In the genomic region with DNA sequence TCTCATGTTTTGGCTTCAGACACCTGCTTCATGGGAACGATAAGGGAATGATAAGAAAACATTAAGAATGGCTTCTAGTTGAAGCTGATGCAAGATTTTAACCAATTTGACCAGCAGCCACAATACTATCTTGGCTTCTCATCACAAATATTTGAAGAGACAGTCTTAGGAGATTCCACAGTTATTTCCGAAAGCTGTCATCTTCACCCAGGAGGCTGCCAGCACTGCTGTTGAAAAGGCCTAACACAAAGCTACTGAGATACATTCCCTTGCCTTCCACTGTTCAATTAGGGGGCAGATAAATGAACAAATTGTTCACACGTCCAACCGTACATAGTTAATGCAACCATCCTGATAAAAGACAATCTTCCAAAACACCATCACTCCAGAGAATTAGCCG, we compare ENCODE assay signal across 2 cellular contexts.
TF ChIP-seq lines count a peak whose summit lies in the region.

No MANE protein-coding gene starts in this region.

TF ChIP-seq in SK-N-SH, 30 proteins besides CTCF, POLR2A, EP300 and RAD21 (continued from another document):
- TF ChIP-seq, protein P1, sequence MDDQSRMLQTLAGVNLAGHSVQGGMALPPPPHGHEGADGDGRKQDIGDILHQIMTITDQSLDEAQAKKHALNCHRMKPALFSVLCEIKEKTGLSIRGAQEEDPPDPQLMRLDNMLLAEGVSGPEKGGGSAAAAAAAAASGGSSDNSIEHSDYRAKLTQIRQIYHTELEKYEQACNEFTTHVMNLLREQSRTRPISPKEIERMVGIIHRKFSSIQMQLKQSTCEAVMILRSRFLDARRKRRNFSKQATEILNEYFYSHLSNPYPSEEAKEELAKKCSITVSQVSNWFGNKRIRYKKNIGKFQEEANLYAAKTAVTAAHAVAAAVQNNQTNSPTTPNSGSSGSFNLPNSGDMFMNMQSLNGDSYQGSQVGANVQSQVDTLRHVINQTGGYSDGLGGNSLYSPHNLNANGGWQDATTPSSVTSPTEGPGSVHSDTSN (IDR thresholded peaks at IDR 0.05), result 0 out of 2 replicates have a peak, but pooled peaks have one; percentile 9
- TF ChIP-seq, protein P2, sequence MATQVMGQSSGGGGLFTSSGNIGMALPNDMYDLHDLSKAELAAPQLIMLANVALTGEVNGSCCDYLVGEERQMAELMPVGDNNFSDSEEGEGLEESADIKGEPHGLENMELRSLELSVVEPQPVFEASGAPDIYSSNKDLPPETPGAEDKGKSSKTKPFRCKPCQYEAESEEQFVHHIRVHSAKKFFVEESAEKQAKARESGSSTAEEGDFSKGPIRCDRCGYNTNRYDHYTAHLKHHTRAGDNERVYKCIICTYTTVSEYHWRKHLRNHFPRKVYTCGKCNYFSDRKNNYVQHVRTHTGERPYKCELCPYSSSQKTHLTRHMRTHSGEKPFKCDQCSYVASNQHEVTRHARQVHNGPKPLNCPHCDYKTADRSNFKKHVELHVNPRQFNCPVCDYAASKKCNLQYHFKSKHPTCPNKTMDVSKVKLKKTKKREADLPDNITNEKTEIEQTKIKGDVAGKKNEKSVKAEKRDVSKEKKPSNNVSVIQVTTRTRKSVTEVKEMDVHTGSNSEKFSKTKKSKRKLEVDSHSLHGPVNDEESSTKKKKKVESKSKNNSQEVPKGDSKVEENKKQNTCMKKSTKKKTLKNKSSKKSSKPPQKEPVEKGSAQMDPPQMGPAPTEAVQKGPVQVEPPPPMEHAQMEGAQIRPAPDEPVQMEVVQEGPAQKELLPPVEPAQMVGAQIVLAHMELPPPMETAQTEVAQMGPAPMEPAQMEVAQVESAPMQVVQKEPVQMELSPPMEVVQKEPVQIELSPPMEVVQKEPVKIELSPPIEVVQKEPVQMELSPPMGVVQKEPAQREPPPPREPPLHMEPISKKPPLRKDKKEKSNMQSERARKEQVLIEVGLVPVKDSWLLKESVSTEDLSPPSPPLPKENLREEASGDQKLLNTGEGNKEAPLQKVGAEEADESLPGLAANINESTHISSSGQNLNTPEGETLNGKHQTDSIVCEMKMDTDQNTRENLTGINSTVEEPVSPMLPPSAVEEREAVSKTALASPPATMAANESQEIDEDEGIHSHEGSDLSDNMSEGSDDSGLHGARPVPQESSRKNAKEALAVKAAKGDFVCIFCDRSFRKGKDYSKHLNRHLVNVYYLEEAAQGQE (IDR thresholded peaks at IDR 0.05; ENCODE audit: low read depth, low read length), result no peak
- no peak for TF ChIP-seq GATA2 (CRISPR knock-in tag; IDR thresholded peaks at IDR 0.05)
TF ChIP-seq in SK-N-SH: peak in this region for 1.

TF ChIP-seq in SK-N-SH treated with all-trans-retinoic acid at 6 μM for 48 hours, 23 proteins besides CTCF, POLR2A, EP300 and RAD21:
- TF ChIP-seq POU6F1 (CRISPR knock-in tag; IDR thresholded peaks at IDR 0.05; ENCODE audit: borderline replicate concordance, low read depth), result no peak
- no peak for TF ChIP-seq ZNF70 (CRISPR knock-in tag; IDR thresholded peaks at IDR 0.05)
- no peak for TF ChIP-seq TOX (CRISPR knock-in tag; IDR thresholded peaks at IDR 0.05; ENCODE audit: borderline replicate concordance)
- TF ChIP-seq ARNTL (CRISPR knock-in tag; IDR thresholded peaks at IDR 0.05; ENCODE audit: borderline replicate concordance, low read depth), result no peak
- TF ChIP-seq, protein P3, sequence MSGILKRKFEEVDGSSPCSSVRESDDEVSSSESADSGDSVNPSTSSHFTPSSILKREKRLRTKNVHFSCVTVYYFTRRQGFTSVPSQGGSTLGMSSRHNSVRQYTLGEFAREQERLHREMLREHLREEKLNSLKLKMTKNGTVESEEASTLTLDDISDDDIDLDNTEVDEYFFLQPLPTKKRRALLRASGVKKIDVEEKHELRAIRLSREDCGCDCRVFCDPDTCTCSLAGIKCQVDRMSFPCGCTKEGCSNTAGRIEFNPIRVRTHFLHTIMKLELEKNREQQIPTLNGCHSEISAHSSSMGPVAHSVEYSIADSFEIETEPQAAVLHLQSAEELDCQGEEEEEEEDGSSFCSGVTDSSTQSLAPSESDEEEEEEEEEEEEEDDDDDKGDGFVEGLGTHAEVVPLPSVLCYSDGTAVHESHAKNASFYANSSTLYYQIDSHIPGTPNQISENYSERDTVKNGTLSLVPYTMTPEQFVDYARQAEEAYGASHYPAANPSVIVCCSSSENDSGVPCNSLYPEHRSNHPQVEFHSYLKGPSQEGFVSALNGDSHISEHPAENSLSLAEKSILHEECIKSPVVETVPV (CRISPR knock-in tag; IDR thresholded peaks at IDR 0.05), result no peak
- TF ChIP-seq BACH2 (CRISPR knock-in tag; IDR thresholded peaks at IDR 0.05; ENCODE audit: borderline replicate concordance), result no peak
- no peak for TF ChIP-seq PATZ1 (CRISPR knock-in tag; IDR thresholded peaks at IDR 0.05; ENCODE audit: borderline replicate concordance)
